In the genomic region with DNA sequence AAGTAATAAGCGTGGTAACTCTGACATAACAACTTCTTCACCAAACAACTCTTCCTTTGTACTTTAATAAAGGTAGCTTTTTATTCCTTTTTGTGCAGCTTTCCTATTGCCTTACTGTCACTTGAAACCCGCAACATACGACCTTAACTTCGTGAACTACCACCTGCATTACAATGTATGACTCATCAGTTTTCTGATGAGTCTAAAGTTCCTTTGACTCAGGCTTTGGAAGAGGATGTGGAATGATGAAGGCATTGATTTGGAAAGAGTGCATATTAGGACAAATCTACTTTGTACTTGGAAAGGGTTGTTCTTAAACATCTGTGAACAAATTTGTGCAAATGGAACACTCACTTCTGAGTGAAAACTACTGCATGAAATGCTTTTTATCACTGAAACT, we compare ENCODE assay signal across 1 cellular context.
TF ChIP-seq lines count a peak whose summit lies in the region.

No MANE protein-coding gene starts in this region.

TF ChIP-seq in H1, 55 proteins besides CTCF, POLR2A, EP300 and RAD21 (continued from another document):
- TF ChIP-seq GABPA (IDR thresholded peaks at IDR 0.05; ENCODE audit: borderline replicate concordance, insufficient read depth, low read length) (no peak), PHF8 (conservative IDR thresholded peaks at IDR 0.05; ENCODE audit: low read depth, low read length) (no peak), KDM4A (IDR thresholded peaks at IDR 0.05; ENCODE audit: low read depth, low read length, severe bottlenecking) (no peak), BACH1 (IDR thresholded peaks at IDR 0.05; ENCODE audit: low read length) (peak; percentile 96)
TF ChIP-seq in H1: peak in this region for 3.
